ENCODE assay signal across 12 cellular contexts in the genomic region with DNA sequence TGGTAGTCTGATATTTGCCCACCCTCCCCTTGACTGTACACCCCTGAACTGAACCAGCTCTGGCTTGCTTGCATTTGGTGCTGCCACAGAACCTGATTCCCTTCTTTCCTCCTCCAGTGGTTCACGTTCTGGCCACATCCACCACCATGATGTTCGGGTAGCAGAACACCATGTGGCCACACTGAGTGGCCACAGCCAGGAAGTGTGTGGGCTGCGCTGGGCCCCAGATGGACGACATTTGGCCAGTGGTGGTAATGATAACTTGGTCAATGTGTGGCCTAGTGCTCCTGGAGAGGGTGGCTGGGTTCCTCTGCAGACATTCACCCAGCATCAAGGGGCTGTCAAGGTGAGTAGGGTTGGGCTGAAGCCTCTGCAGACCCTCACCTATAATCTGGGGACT. TPM values are rescaled to one million over a fixed set of nuclear protein-coding genes. Genes with fewer than 3 reads are reported as not detected.
DNase-seq lines count a peak whose midpoint lies in the region; ATAC-seq and TF ChIP-seq lines count a peak whose summit lies in the region.
"Had no signal": no experiment of that assay in that cellular context is flagged by ENCODE, and none has a peak within 500 bp of the region (broad histone marks: within the 10 kb centered on the region; RNA-seq: fewer than 3 reads in every experiment).

No MANE protein-coding gene starts in this region.

- CTCF ChIA-PET in activated CD4-positive, alpha-beta T cell treated with anti-CD3 and anti-CD28 coated beads for 36 hours (lab: Charles Lee), result interaction anchor here (1.0 kb wide), 1 partner anchor 30 kb away, joined by 3 read pairs; no protein-coding TSS in a partner anchor

- H3K4me3 ChIP-seq in NT2/D1 (ENCODE audit: insufficient read length, low read depth), result peak overlapping the region; percentile 96
- peak overlapping the region; percentile 74 to 77 for H3K4me3 ChIP-seq in duodenal mucosa (ENCODE audit: low read depth in 1 of 2, low read length in 2 of 2)

- peaks cover 64% of the 10 kb centered on the region for H3K36me3 Mint-ChIP-seq in activated CD4-positive, alpha-beta T cell treated with anti-CD3 and anti-CD28 coated beads for 36 hours (ENCODE audit: low read depth)
- peaks cover 20% of the 10 kb centered on the region for H3K36me3 Mint-ChIP-seq in progenitor cell of endocrine pancreas (ENCODE audit: insufficient read depth)

- H3K27me3 ChIP-seq in NT2/D1 (ENCODE audit: insufficient read depth, insufficient read length), result no peaks in the 10 kb centered on the region
- no peaks in the 10 kb centered on the region for H3K27me3 ChIP-seq in duodenal mucosa (ENCODE audit: control insufficient read depth in 1 of 2, insufficient read depth in 2 of 2, low read length in 2 of 2)

- TF ChIP-seq CTCF in progenitor cell of endocrine pancreas (IDR thresholded peaks at IDR 0.05; ENCODE audit: unreplicated experiment), result no peak

- H3K4me1 Mint-ChIP-seq in activated CD4-positive, alpha-beta T cell treated with anti-CD3 and anti-CD28 coated beads for 36 hours, result peaks cover 39% of the 10 kb centered on the region
- H3K4me1 Mint-ChIP-seq in progenitor cell of endocrine pancreas (ENCODE audit: low read depth), result peaks cover 28% of the 10 kb centered on the region

- POLR2A ChIA-PET in activated CD4-positive, alpha-beta T cell treated with anti-CD3 and anti-CD28 coated beads for 36 hours (lab: Charles Lee), result no interaction called here

- H3K36me3 ChIP-seq in NT2/D1 (ENCODE audit: insufficient read depth, insufficient read length, low read length), result peaks cover 77% of the 10 kb centered on the region
- H3K36me3 ChIP-seq in duodenal mucosa (ENCODE audit: control insufficient read depth in 1 of 2, insufficient read depth in 2 of 2, low read length in 2 of 2), result peaks cover 36 to 51% of the 10 kb centered on the region in 2 donors

- H3K9me3 ChIP-seq in NT2/D1 (ENCODE audit: insufficient read depth, low read length) (no peaks in the 10 kb centered on the region), duodenal mucosa (ENCODE audit: control insufficient read depth in 1 of 2, low read length in 2 of 2) (no peaks in the 10 kb centered on the region)

- no peaks in the 10 kb centered on the region for H3K27me3 Mint-ChIP-seq in activated CD4-positive, alpha-beta T cell treated with anti-CD3 and anti-CD28 coated beads for 36 hours
- H3K27me3 Mint-ChIP-seq in progenitor cell of endocrine pancreas, result no peaks in the 10 kb centered on the region

- no peaks in the 10 kb centered on the region for H3K9me3 Mint-ChIP-seq in activated CD4-positive, alpha-beta T cell treated with anti-CD3 and anti-CD28 coated beads for 36 hours (ENCODE audit: low read depth)
- H3K9me3 Mint-ChIP-seq in progenitor cell of endocrine pancreas (ENCODE audit: low read depth), result no peaks in the 10 kb centered on the region

- no peak overlapping the region for H3K27ac ChIP-seq in duodenal mucosa (ENCODE audit: low read depth, low read length)

- no peak for ATAC-seq in activated CD4-positive, alpha-beta T cell treated with anti-CD3 and anti-CD28 coated beads for 36 hours
- ATAC-seq in HG03442 (IDR thresholded peaks at IDR 0.05; ENCODE audit: unreplicated experiment) (no peak), HG03571 (IDR thresholded peaks at IDR 0.05; ENCODE audit: unreplicated experiment) (no peak)

- intact Hi-C loops in activated CD4-positive, alpha-beta T cell treated with anti-CD3 and anti-CD28 coated beads for 36 hours (cut with DNase I, micrococcal nuclease), result loop anchor here in 1 of 2 experiments (10.0 kb wide), 2 partner anchors 674 to 1274 kb away; a partner anchor contains a TSS

- DNase-seq in activated CD4-positive, alpha-beta T cell treated with anti-CD3 and anti-CD28 coated beads for 36 hours, result no peak
- no peak for DNase-seq in activated CD4-positive, alpha-beta T cell treated with anti-CD3 and anti-CD28 coated beads for 48 hours
- DNase-seq in NT2/D1 (ENCODE audit: low read depth, low spot score) (no peak), progenitor cell of endocrine pancreas (ENCODE audit: low spot score, unreplicated experiment) (no peak), mesenteric fat pad (ENCODE audit: low spot score) (no peak)
- DNase-seq: dermis blood vessel endothelial cell, HCEC 1CT, NCI-H2029 treated with DMSO at 0.1 percent for 48 hours, SHP77 treated with DMSO at 0.1 percent for 48 hours had no signal

- peak overlapping the region; percentile 97 for H3K4me3 Mint-ChIP-seq in activated CD4-positive, alpha-beta T cell treated with anti-CD3 and anti-CD28 coated beads for 36 hours
- H3K4me3 Mint-ChIP-seq in progenitor cell of endocrine pancreas (ENCODE audit: low read depth), result peak overlapping the region; percentile 87

- H3K4me1 ChIP-seq in NT2/D1 (ENCODE audit: insufficient read depth, insufficient read length), result peaks cover 19% of the 10 kb centered on the region
- H3K4me1 ChIP-seq in duodenal mucosa (ENCODE audit: control insufficient read depth in 1 of 2, insufficient read depth in 2 of 2, low read length in 2 of 2), result peaks cover 42 to 52% of the 10 kb centered on the region in 2 donors

- H3K9ac ChIP-seq in NT2/D1 (ENCODE audit: insufficient read length, low read depth), result peak overlapping the region; percentile 96
- peak overlapping the region in 1 of 2 donors; percentile 18 for H3K9ac ChIP-seq in duodenal mucosa (ENCODE audit: low read depth in 1 of 2, low read length in 2 of 2)

- no peak overlapping the region for H3K27ac Mint-ChIP-seq in activated CD4-positive, alpha-beta T cell treated with anti-CD3 and anti-CD28 coated beads for 36 hours
- H3K27ac Mint-ChIP-seq in progenitor cell of endocrine pancreas, result no peak overlapping the region

RNA-seq across cellular contexts. Expression of a gene that starts 1.8 kb away (rescaled TPM):
- total RNA-seq in activated CD4-positive, alpha-beta T cell treated with anti-CD3 and anti-CD28 coated beads for 36 hours, result 100 to 1,000 TPM; 158 to 163 TPM
- total RNA-seq in progenitor cell of endocrine pancreas (49.4 and 50.9 TPM in 2 replicates), mesenteric fat pad (4.9 TPM)

RNA-seq across cellular contexts. Expression of a gene that starts 7.2 kb away (rescaled TPM):
- total RNA-seq in activated CD4-positive, alpha-beta T cell treated with anti-CD3 and anti-CD28 coated beads for 36 hours, result 10 to 100 TPM; 56.0 to 72.1 TPM
- total RNA-seq in progenitor cell of endocrine pancreas, result 46.0 and 50.8 TPM in 2 replicates
- total RNA-seq in mesenteric fat pad, result 149 TPM

RNA-seq across cellular contexts. Expression of a gene that starts 23.0 kb away (rescaled TPM):
- not detected for total RNA-seq in activated CD4-positive, alpha-beta T cell treated with anti-CD3 and anti-CD28 coated beads for 36 hours
- total RNA-seq in progenitor cell of endocrine pancreas (0.31 TPM in 1 of 2 replicates, not detected in the other), mesenteric fat pad (0.39 TPM)
- total RNA-seq: dermis blood vessel endothelial cell had no signal

RNA-seq across cellular contexts. Expression of a gene that starts 29.0 kb away (rescaled TPM):
- 10 to 100 TPM; 32.3 to 36.6 TPM for total RNA-seq in activated CD4-positive, alpha-beta T cell treated with anti-CD3 and anti-CD28 coated beads for 36 hours
- 30.2 and 30.4 TPM in 2 replicates for total RNA-seq in progenitor cell of endocrine pancreas
- 55.2 TPM for total RNA-seq in mesenteric fat pad

RNA-seq across cellular contexts. Expression of a gene that starts 29.1 kb away (rescaled TPM):
- 10 to 100 TPM; 33.6 to 36.3 TPM for total RNA-seq in activated CD4-positive, alpha-beta T cell treated with anti-CD3 and anti-CD28 coated beads for 36 hours
- 75.4 and 75.7 TPM in 2 replicates for total RNA-seq in progenitor cell of endocrine pancreas
- 65.3 TPM for total RNA-seq in mesenteric fat pad
